1 cellular context compared by ENCODE assay signal in genomic region chr13:101917475-101917810, GRCh38.
TF ChIP-seq lines count a peak whose summit lies in the region.

No MANE protein-coding gene starts in this region.

TF ChIP-seq in SK-N-SH, 30 proteins besides CTCF, POLR2A, EP300 and RAD21 (continued from another document):
- TF ChIP-seq, protein P1, sequence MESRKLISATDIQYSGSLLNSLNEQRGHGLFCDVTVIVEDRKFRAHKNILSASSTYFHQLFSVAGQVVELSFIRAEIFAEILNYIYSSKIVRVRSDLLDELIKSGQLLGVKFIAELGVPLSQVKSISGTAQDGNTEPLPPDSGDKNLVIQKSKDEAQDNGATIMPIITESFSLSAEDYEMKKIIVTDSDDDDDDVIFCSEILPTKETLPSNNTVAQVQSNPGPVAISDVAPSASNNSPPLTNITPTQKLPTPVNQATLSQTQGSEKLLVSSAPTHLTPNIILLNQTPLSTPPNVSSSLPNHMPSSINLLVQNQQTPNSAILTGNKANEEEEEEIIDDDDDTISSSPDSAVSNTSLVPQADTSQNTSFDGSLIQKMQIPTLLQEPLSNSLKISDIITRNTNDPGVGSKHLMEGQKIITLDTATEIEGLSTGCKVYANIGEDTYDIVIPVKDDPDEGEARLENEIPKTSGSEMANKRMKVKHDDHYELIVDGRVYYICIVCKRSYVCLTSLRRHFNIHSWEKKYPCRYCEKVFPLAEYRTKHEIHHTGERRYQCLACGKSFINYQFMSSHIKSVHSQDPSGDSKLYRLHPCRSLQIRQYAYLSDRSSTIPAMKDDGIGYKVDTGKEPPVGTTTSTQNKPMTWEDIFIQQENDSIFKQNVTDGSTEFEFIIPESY (IDR thresholded peaks at IDR 0.05; ENCODE audit: borderline replicate concordance, low read depth): no peak
- TF ChIP-seq NRF1 (IDR thresholded peaks at IDR 0.05; ENCODE audit: low read depth, low read length) (no peak), RXRA (IDR thresholded peaks at IDR 0.05; ENCODE audit: borderline replicate concordance, low read depth) (no peak), POLR2AphosphoS5 (IDR thresholded peaks at IDR 0.05; ENCODE audit: low read depth, low read length) (no peak)
